ENCODE assay signal across 9 cellular contexts in genomic region chr5:149063017-149063687, GRCh38. TPM values are rescaled to one million over a fixed set of nuclear protein-coding genes. Genes with fewer than 3 reads are reported as not detected.
DNase-seq lines count a peak whose midpoint lies in the region; ATAC-seq and TF ChIP-seq lines count a peak whose summit lies in the region.
"Had no signal": no experiment of that assay in that cellular context is flagged by ENCODE, and none has a peak within 500 bp of the region (broad histone marks: within the 10 kb centered on the region; RNA-seq: fewer than 3 reads in every experiment).

Gene SH3TC2 (minus strand): TSS chr5:149063062. CDS start chr5:149063022, 40 bp downstream.

- H3K36me3 Mint-ChIP-seq in CD8-positive, alpha-beta T cell: no peaks in the 10 kb centered on the region
- no peaks in the 10 kb centered on the region for H3K36me3 Mint-ChIP-seq in activated T-cell treated with anti-CD3 and anti-CD28 coated beads, Interleukin-2, amount 50 U/mL, for 72 hours (ENCODE audit: insufficient read depth in 2 of 2)

- no peak within 1 kb of the TSS for H3K23ac ChIP-seq in mesenchymal stem cell (ENCODE audit: low read length in 2 of 2)

- no peak for TF ChIP-seq CTCF in vagina (IDR thresholded peaks at IDR 0.05)
- TF ChIP-seq CTCF in CD8-positive, alpha-beta T cell (IDR thresholded peaks at IDR 0.05): no peak

- H2BK15ac ChIP-seq in mesenchymal stem cell (ENCODE audit: low read depth, poor library complexity, severe bottlenecking): peak within 1 kb of the TSS; percentile 82

- no peak within 1 kb of the TSS for H2AK5ac ChIP-seq in mesenchymal stem cell (ENCODE audit: low read length, severe bottlenecking)

- H3K27me3 ChIP-seq in mesenchymal stem cell (ENCODE audit: control insufficient read depth in 1 of 2, insufficient read depth in 1 of 2, low read length in 2 of 2): no peaks in the 10 kb centered on the region
- H3K27me3 ChIP-seq in vagina: no peaks in the 10 kb centered on the region
- no peaks in the 10 kb centered on the region for H3K27me3 ChIP-seq in CD8-positive, alpha-beta T cell (ENCODE audit: insufficient read depth, low read length)

- H3K4me2 ChIP-seq in mesenchymal stem cell (ENCODE audit: low read length, poor library complexity, severe bottlenecking): peak within 1 kb of the TSS; percentile 10

- H3K36me3 ChIP-seq in mesenchymal stem cell (ENCODE audit: control insufficient read depth in 1 of 2, insufficient read depth in 2 of 2, low read depth in 1 of 2, low read length in 2 of 2): no peaks in the 10 kb centered on the region
- no peaks in the 10 kb centered on the region for H3K36me3 ChIP-seq in vagina
- no peaks in the 10 kb centered on the region for H3K36me3 ChIP-seq in CD8-positive, alpha-beta T cell (ENCODE audit: insufficient read depth, low read length)

- H3K4me1 Mint-ChIP-seq in CD8-positive, alpha-beta T cell (ENCODE audit: low read depth): no peaks in the 10 kb centered on the region
- H3K4me1 Mint-ChIP-seq in activated T-cell treated with anti-CD3 and anti-CD28 coated beads, Interleukin-2, amount 50 U/mL, for 72 hours (ENCODE audit: low read depth): no peaks in the 10 kb centered on the region

- peak within 1 kb of the TSS; percentile 84 to 92 for H3K18ac ChIP-seq in mesenchymal stem cell (ENCODE audit: low read depth in 1 of 2, low read length in 2 of 2)

- peaks cover 17% of the 10 kb centered on the region for H3K9me3 Mint-ChIP-seq in CD8-positive, alpha-beta T cell
- peaks cover 3 to 4% of the 10 kb centered on the region in 2 donors for H3K9me3 Mint-ChIP-seq in activated T-cell treated with anti-CD3 and anti-CD28 coated beads, Interleukin-2, amount 50 U/mL, for 72 hours

- H3K27ac ChIP-seq in mesenchymal stem cell (ENCODE audit: low read length, poor library complexity, severe bottlenecking) (peak within 1 kb of the TSS; percentile 74), vagina (peak within 1 kb of the TSS; percentile 57)
- H3K27ac ChIP-seq in CD8-positive, alpha-beta T cell (ENCODE audit: low read depth, low read length): no peak within 1 kb of the TSS
- H3K27ac ChIP-seq: HL-60 had no signal

- H2BK12ac ChIP-seq in mesenchymal stem cell (ENCODE audit: low read length in 2 of 2): peak within 1 kb of the TSS; percentile 65 to 92

- CTCF ChIA-PET in CD8-positive, alpha-beta T cell (lab: Charles Lee): no interaction called here

- H2BK5ac ChIP-seq in mesenchymal stem cell (ENCODE audit: low read depth, low read length, poor library complexity, severe bottlenecking): no peak within 1 kb of the TSS

- peak within 1 kb of the TSS; percentile 95 for H2BK120ac ChIP-seq in mesenchymal stem cell (ENCODE audit: low read depth, low read length)

- intact Hi-C loops in vagina (cut with DNase I): no loop called here
- intact Hi-C loops in CD8-positive, alpha-beta T cell (cut with DNase I, micrococcal nuclease): no loop called here

- peak within 1 kb of the TSS; percentile 72 for H4K8ac ChIP-seq in mesenchymal stem cell (ENCODE audit: low read length)

- ATAC-seq in CD8-positive, alpha-beta T cell: no peak
- ATAC-seq in activated T-cell treated with anti-CD3 and anti-CD28 coated beads, Interleukin-2, amount 50 U/mL, for 72 hours (replicated peaks in 1 of 2): no peak

- peak within 1 kb of the TSS in 1 of 2 experiments; percentile 89 for H3K14ac ChIP-seq in mesenchymal stem cell (ENCODE audit: low read length in 2 of 2)

- H3K79me1 ChIP-seq in mesenchymal stem cell (replicated peaks; ENCODE audit: low read length, poor library complexity, severe bottlenecking): no peaks in the 10 kb centered on the region

- 8% methylated on average over 8 of the region's 9 CpGs for WGBS in mesenchymal stem cell

- H4K91ac ChIP-seq in mesenchymal stem cell (ENCODE audit: low read length): peak within 1 kb of the TSS; percentile 84

- no peak within 1 kb of the TSS for H3K27ac Mint-ChIP-seq in CD8-positive, alpha-beta T cell
- H3K27ac Mint-ChIP-seq in activated T-cell treated with anti-CD3 and anti-CD28 coated beads, Interleukin-2, amount 50 U/mL, for 72 hours: no peak within 1 kb of the TSS

- no peak within 1 kb of the TSS for H3K4me3 Mint-ChIP-seq in CD8-positive, alpha-beta T cell
- no peak within 1 kb of the TSS for H3K4me3 Mint-ChIP-seq in activated T-cell treated with anti-CD3 and anti-CD28 coated beads, Interleukin-2, amount 50 U/mL, for 72 hours

- TF ChIP-seq POLR2A in erythroblast (IDR thresholded peaks at IDR 0.05; ENCODE audit: low read length): peak; percentile 74
- no peak for TF ChIP-seq POLR2A in vagina (IDR thresholded peaks at IDR 0.05)

- peak within 1 kb of the TSS; percentile 58 for H2AFZ ChIP-seq in mesenchymal stem cell (ENCODE audit: low read depth, low read length)

- H3K4me1 ChIP-seq in mesenchymal stem cell (ENCODE audit: control insufficient read depth, insufficient read depth, low read depth, low read length): peaks cover 14% of the 10 kb centered on the region
- peaks cover 28% of the 10 kb centered on the region for H3K4me1 ChIP-seq in vagina
- no peaks in the 10 kb centered on the region for H3K4me1 ChIP-seq in CD8-positive, alpha-beta T cell (ENCODE audit: insufficient read depth, low read length)

- H3K9me3 ChIP-seq in mesenchymal stem cell (ENCODE audit: control insufficient read depth, low read length) (peaks cover 5% of the 10 kb centered on the region), vagina (no peaks in the 10 kb centered on the region)
- H3K9me3 ChIP-seq in CD8-positive, alpha-beta T cell (ENCODE audit: low read length): no peaks in the 10 kb centered on the region

- peak within 1 kb of the TSS in 1 of 2 experiments; percentile 14 for H3K4me3 ChIP-seq in mesenchymal stem cell (ENCODE audit: insufficient read depth in 1 of 2, low read depth in 1 of 2, low read length in 2 of 2)
- H3K4me3 ChIP-seq in vagina: no peak within 1 kb of the TSS
- H3K4me3 ChIP-seq in CD8-positive, alpha-beta T cell (ENCODE audit: low read depth, low read length): no peak within 1 kb of the TSS

- H3K27me3 Mint-ChIP-seq in CD8-positive, alpha-beta T cell (ENCODE audit: low read depth): peaks cover 9% of the 10 kb centered on the region
- peaks cover 19% of the 10 kb centered on the region for H3K27me3 Mint-ChIP-seq in activated T-cell treated with anti-CD3 and anti-CD28 coated beads, Interleukin-2, amount 50 U/mL, for 72 hours (ENCODE audit: low read depth)

- H3K4ac ChIP-seq in mesenchymal stem cell (ENCODE audit: low read depth in 1 of 2, low read length in 2 of 2): peak within 1 kb of the TSS; percentile 39 to 81

- DNase-seq in NCI-H460 (ENCODE audit: extremely low read depth, low read depth) (peak; percentile 51), erythroblast (lab: John Stamatoyannopoulos, UW) (peak; percentile 95 to 99), mesenchymal stem cell (peak; percentile 44), vagina (ENCODE audit: extremely low spot score in 2 of 2) (no peak), NCI-H2081 treated with DMSO at 0.1 percent for 48 hours (lab: John Stamatoyannopoulos, UW) (no peak), NCI-H2029 (lab: John Stamatoyannopoulos, UW) (no peak)
- no peak for DNase-seq in CD8-positive, alpha-beta T cell
- no peak for DNase-seq in activated T-cell treated with anti-CD3 and anti-CD28 coated beads, Interleukin-2, amount 50 U/mL, for 72 hours

- H3K9ac ChIP-seq in mesenchymal stem cell (ENCODE audit: low read length): peak within 1 kb of the TSS; percentile 47

- POLR2A ChIA-PET in CD8-positive, alpha-beta T cell (lab: Charles Lee): no interaction called here

RNA-seq across cellular contexts. Expression of gene SH3TC2, which starts in this region (rescaled TPM):
- total RNA-seq in NCI-H460 (2014; rRNA removed; shearing (Covaris generic)): 1.5 and 1.8 TPM in 2 replicates
- polyA plus RNA-seq in NCI-H460 (2014; cell fraction: nucleus; rRNA removed): 3.4 and 5.0 TPM in 2 replicates
- polyA plus RNA-seq in mesenchymal stem cell (2013, experiment 1 of 2): 1.4 TPM
- 0.86 TPM for polyA plus RNA-seq in mesenchymal stem cell (2013, experiment 2 of 2)
- 2.0 TPM for total RNA-seq in vagina
- not detected for total RNA-seq in CD8-positive, alpha-beta T cell
- under 1 TPM in 1 of 2 donors, not detected in 1; 0.24 TPM for total RNA-seq in activated T-cell treated with anti-CD3 and anti-CD28 coated beads, Interleukin-2, amount 50 U/mL, for 72 hours

Comparison
In these comparisons a context has a peak if more than half of its experiments do, and no peak if none do; other contexts are left out.
1. DNase-seq: peak in NCI-H460 (single experiment), erythroblast (2 of 2) and mesenchymal stem cell (single experiment); none in vagina (0 of 2), CD8-positive, alpha-beta T cell (0 of 7), NCI-H2081 treated with DMSO at 0.1 percent for 48 hours (single experiment), NCI-H2029 (single experiment) and activated T-cell treated with anti-CD3 and anti-CD28 coated beads, Interleukin-2, amount 50 U/mL, for 72 hours (0 of 2).